ENCODE assay signal across 11 cellular contexts in genomic region chr16:22424161-22424937, GRCh38. TPM values are rescaled to one million over a fixed set of nuclear protein-coding genes. Genes with fewer than 3 reads are reported as not detected.
DNase-seq lines count a peak whose midpoint lies in the region; TF ChIP-seq lines count a peak whose summit lies in the region.
"Had no signal": no experiment of that assay in that cellular context is flagged by ENCODE, and none has a peak within 500 bp of the region (broad histone marks: within the 10 kb centered on the region; RNA-seq: fewer than 3 reads in every experiment).

No MANE protein-coding gene starts in this region.

- H3K27ac ChIP-seq in H9 (ENCODE audit: insufficient read length, low read depth, low read length) (no peak overlapping the region), substantia nigra (ENCODE audit: low read depth, low read length, poor library complexity, severe bottlenecking) (peak overlapping the region; percentile 55)
- H3K27ac ChIP-seq: KMS-11 had no signal

- H2BK15ac ChIP-seq in H9 (ENCODE audit: low read depth, low read length) = no peak overlapping the region

- H3K9ac ChIP-seq in H9 (ENCODE audit: extremely low read depth, insufficient read length, low read length) = no peak overlapping the region
- H3K9ac ChIP-seq: KMS-11 had no signal

- no peaks in the 10 kb centered on the region; a peak in 1 of 5 replicates for H3K9me3 Mint-ChIP-seq in H9
- H3K9me3 Mint-ChIP-seq: GM23338 had no signal

- no peak overlapping the region for H3K23ac ChIP-seq in H9 (ENCODE audit: insufficient read length, low read depth, low read length)

- no peak overlapping the region for H3K4me3 Mint-ChIP-seq in H9
- H3K4me3 Mint-ChIP-seq: GM23338 had no signal

- H3K18ac ChIP-seq in H9 (ENCODE audit: insufficient read length, low read depth, low read length) = no peak overlapping the region

- no peaks in the 10 kb centered on the region for H3K27me3 Mint-ChIP-seq in H9 (ENCODE audit: low read depth)

- no peak for TF ChIP-seq POLR2A in lower leg skin (IDR thresholded peaks at IDR 0.05)

- no peak overlapping the region for H3K4ac ChIP-seq in H9 (ENCODE audit: low read depth, low read length)

- H3T11ph ChIP-seq in H9 (ENCODE audit: low read length) = no peak overlapping the region

- no peak overlapping the region for H4K91ac ChIP-seq in H9 (ENCODE audit: insufficient read length, low read depth, low read length)

- no peak overlapping the region for H3K4me2 ChIP-seq in H9 (ENCODE audit: insufficient read depth, insufficient read length, low read length)
- H3K4me2 ChIP-seq: GM23338, KMS-11 had no signal

- peak overlapping the region in 2 of 3 experiments; percentile 84 to 86; a peak in 5 of 7 replicates for H3K27ac Mint-ChIP-seq in H9
- H3K27ac Mint-ChIP-seq: GM23338 had no signal

- WGBS in H9 (ENCODE audit: extremely low coverage, insufficient read length, low lambda C conversion rate) = no CpG with 5 or more reads among the region's 22 CpGs
- WGBS in lower leg skin, 2 donors = 27 to 39% methylated on average over 21 to 22 of the region's 22 CpGs

- no peak overlapping the region for H2AFZ ChIP-seq in H9 (ENCODE audit: low read length)
- H2AFZ ChIP-seq: GM23338 had no signal

- H2BK12ac ChIP-seq in H9 (ENCODE audit: insufficient read length, low read depth, low read length) = no peak overlapping the region

- no peak for TF ChIP-seq CTCF in H9 (conservative IDR thresholded peaks at IDR 0.05)
- no peak for TF ChIP-seq CTCF in lower leg skin (IDR thresholded peaks at IDR 0.05)

- no peak overlapping the region for H4K8ac ChIP-seq in H9 (replicated peaks; ENCODE audit: insufficient read length, low read depth, low read length)

- H3K79me1 ChIP-seq in H9 (ENCODE audit: insufficient read depth, low read depth, low read length, poor library complexity, severe bottlenecking) = no peaks in the 10 kb centered on the region

- no peak overlapping the region for H2BK20ac ChIP-seq in H9 (ENCODE audit: low read depth, low read length, poor library complexity, severe bottlenecking)

- DNase-seq in H9 (no peak), cerebellar nuclear complex (lab: John Stamatoyannopoulos, UW) (peak; percentile 76 to 82), lower leg skin (ENCODE audit: low spot score in 2 of 2) (peak; percentile 26 to 88), substantia nigra (lab: John Stamatoyannopoulos, UW) (peak in 31 of 49 donors; percentile 3 to 81 (median 32)), NCI-H1105 (lab: John Stamatoyannopoulos, UW) (no peak), LoVo (ENCODE audit: low spot score) (no peak), NCI-H1417 treated with DMSO at 0.1 percent for 48 hours (lab: John Stamatoyannopoulos, UW) (no peak), NCI-H82 (lab: John Stamatoyannopoulos, UW) (no peak)
- DNase-seq: activated T-cell treated with anti-CD3 and anti-CD28 coated beads, Interleukin-2, amount 50 U/mL, for 1 hour had no signal

- no peak overlapping the region for H3K56ac ChIP-seq in H9 (ENCODE audit: insufficient read length, low read depth, low read length)

- intact Hi-C loops in lower leg skin (cut with DNase I; ENCODE audit: low total_unique reads) = no loop called here

- H3K27me3 ChIP-seq in H9 (ENCODE audit: insufficient read depth, low read length) = no peaks in the 10 kb centered on the region

- H2BK5ac ChIP-seq in H9 (ENCODE audit: insufficient read length, low read length) = no peak overlapping the region

- no peaks in the 10 kb centered on the region for H3K4me1 ChIP-seq in H9 (ENCODE audit: insufficient read depth, low read length)

- no peaks in the 10 kb centered on the region for H3K23me2 ChIP-seq in H9 (ENCODE audit: insufficient read length, low read depth, low read length, poor library complexity, severe bottlenecking)

- no peak overlapping the region for H3K4me3 ChIP-seq in lower leg skin (ENCODE audit: low read depth, poor library complexity, severe bottlenecking)
- H3K4me3 ChIP-seq: GM23338 had no signal

- H3K36me3 Mint-ChIP-seq in H9 (ENCODE audit: insufficient read depth in 1 of 3, low read depth in 3 of 3) = peaks cover 24 to 71% (median 40%) of the 10 kb centered on the region in 3 experiments

- H4K20me1 ChIP-seq in H9 (ENCODE audit: control insufficient read depth, insufficient read depth, insufficient read length) = no peaks in the 10 kb centered on the region

- no peak overlapping the region for H2BK120ac ChIP-seq in H9 (ENCODE audit: low read depth, low read length, poor library complexity, severe bottlenecking)

- no peak overlapping the region for H3K14ac ChIP-seq in H9 (ENCODE audit: insufficient read depth, low read length)

- no peaks in the 10 kb centered on the region for H3K9me3 ChIP-seq in H9 (ENCODE audit: control insufficient read depth, low read depth, low read length)

- H3K79me2 ChIP-seq in H9 (ENCODE audit: insufficient read depth, low read length) = no peaks in the 10 kb centered on the region

- no peak overlapping the region for H2AK5ac ChIP-seq in H9 (ENCODE audit: insufficient read length, low read length)

- H4K5ac ChIP-seq in H9 (ENCODE audit: insufficient read length, low read depth, low read length) = no peak overlapping the region

- H3K4me1 Mint-ChIP-seq in H9 = no peaks in the 10 kb centered on the region
- H3K4me1 Mint-ChIP-seq: GM23338 had no signal

RNA-seq across cellular contexts. Expression of gene CDR2, which starts 49.9 kb away (rescaled TPM):
- 33.4 and 33.8 TPM in 2 replicates for total RNA-seq in H9 (2021)
- total RNA-seq in lower leg skin = 10 to 100 TPM in 3 of 4 donors, 1 to 10 TPM in 1; 8.5 to 30.3 (median 16.2) TPM

Comparison
In these comparisons a context has a peak if more than half of its experiments do, and no peak if none do; other contexts are left out.
1. DNase-seq: peak in cerebellar nuclear complex (2 of 2), lower leg skin (2 of 2) and substantia nigra (31 of 49); none in H9 (single experiment), NCI-H1105 (single experiment), LoVo (single experiment), NCI-H1417 treated with DMSO at 0.1 percent for 48 hours (single experiment) and NCI-H82 (single experiment).